32 cellular contexts compared by ENCODE assay signal in the genomic region with DNA sequence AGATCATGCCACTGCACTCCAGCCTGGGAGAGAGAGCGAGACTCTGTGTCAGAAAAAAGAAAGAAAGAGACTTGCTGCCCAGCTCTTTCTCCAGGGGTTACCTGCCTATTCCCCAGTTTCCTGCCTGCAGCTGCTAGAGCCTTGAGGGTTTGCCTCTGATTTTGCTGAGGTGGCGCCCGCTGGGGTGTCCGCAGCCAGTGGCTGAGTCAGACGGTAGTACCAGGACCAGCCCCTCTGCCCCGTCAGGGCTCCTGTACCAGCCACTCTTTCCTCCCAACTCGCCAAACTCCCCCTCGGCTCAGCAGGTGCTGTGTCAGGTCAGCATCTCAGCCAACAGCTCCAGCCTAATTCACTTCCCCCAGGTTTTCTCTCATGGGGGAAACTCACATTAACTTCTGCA. TPM values are rescaled to one million over a fixed set of nuclear protein-coding genes. Genes with fewer than 3 reads are reported as not detected.
DNase-seq lines count a peak whose midpoint lies in the region; ATAC-seq, FAIRE-seq and TF ChIP-seq lines count a peak whose summit lies in the region.
"Had no signal": no experiment of that assay in that cellular context is flagged by ENCODE, and none has a peak within 500 bp of the region (broad histone marks: within the 10 kb centered on the region; RNA-seq: fewer than 3 reads in every experiment).

No MANE protein-coding gene starts in this region.

- TF ChIP-seq POLR2A in HepG2 (IDR thresholded peaks at IDR 0.05; ENCODE audit: insufficient read depth in 1 of 2, low read depth in 2 of 2, low read length in 2 of 2) (no peak), right lobe of liver (IDR thresholded peaks at IDR 0.05) (no peak)

- no peak overlapping the region for H2AFZ ChIP-seq in HepG2 (ENCODE audit: low read length)

- ATAC-seq in HepG2 (no peak), right lobe of liver (no peak), esophagus mucosa (no peak)
- no peak for ATAC-seq in central memory CD8-positive, alpha-beta T cell (replicated peaks; ENCODE audit: extremely low read depth, poor library complexity, severe bottlenecking)
- ATAC-seq: Panc1 had no signal

- H3K27me3 ChIP-seq in HepG2 (ENCODE audit: control insufficient read depth in 1 of 2, insufficient read depth in 2 of 2, low read length in 2 of 2) = peaks cover 8 to 47% of the 10 kb centered on the region in 2 experiments
- no peaks in the 10 kb centered on the region for H3K27me3 ChIP-seq in right lobe of liver
- no peaks in the 10 kb centered on the region; the same call in none of the 2 replicates for H3K27me3 ChIP-seq in iPS-20b (ENCODE audit: insufficient read depth, low read length)
- no peaks in the 10 kb centered on the region for H3K27me3 ChIP-seq in colonic mucosa
- H3K27me3 ChIP-seq: BE2C, MG63 had no signal

- no peak overlapping the region for H3K4me2 ChIP-seq in HepG2 (ENCODE audit: low read depth, low read length)

- peaks cover 11% of the 10 kb centered on the region for H3K9me3 Mint-ChIP-seq in central memory CD8-positive, alpha-beta T cell
- peaks cover 9% of the 10 kb centered on the region for H3K9me3 Mint-ChIP-seq in progenitor cell of endocrine pancreas (ENCODE audit: low read depth)

- in situ Hi-C loops in HepG2 (cut with HindIII; ENCODE audit: extremely low pct_ligation_motif_present, low pct_unique_long_range_greater_than_20kb) = no loop called here

- POLR2A ChIA-PET in HepG2 (lab: Yijun Ruan, JAX) = interaction anchor here (9.9 kb wide), 1 partner anchor 47 kb away, joined by 260 read pairs; a partner anchor contains a TSS

- no peak for FAIRE-seq in HepG2 (lab: Jason Lieb, UNC)
- FAIRE-seq: GM12891, HTR-8/SVneo had no signal

- H3K4me1 Mint-ChIP-seq in central memory CD8-positive, alpha-beta T cell = peaks cover 10% of the 10 kb centered on the region
- H3K4me1 Mint-ChIP-seq in progenitor cell of endocrine pancreas (ENCODE audit: low read depth) = no peaks in the 10 kb centered on the region
- H3K4me1 Mint-ChIP-seq: CD14-positive monocyte had no signal

- H3K4me3 Mint-ChIP-seq in central memory CD8-positive, alpha-beta T cell = no peak overlapping the region
- no peak overlapping the region for H3K4me3 Mint-ChIP-seq in progenitor cell of endocrine pancreas (ENCODE audit: low read depth)
- H3K4me3 Mint-ChIP-seq: HFFc6 had no signal

- TF ChIP-seq EP300 in HepG2 (IDR thresholded peaks at IDR 0.05; ENCODE audit: low read depth in 2 of 2, low read length in 2 of 2) = no peak
- no peak for TF ChIP-seq EP300 in HepG2 (CRISPR knock-in tag; IDR thresholded peaks at IDR 0.05; ENCODE audit: borderline replicate concordance)

- no peak overlapping the region for H3K9ac ChIP-seq in HepG2 (ENCODE audit: insufficient read depth, low read depth, low read length)
- H3K9ac ChIP-seq in iPS-20b (ENCODE audit: low read depth, low read length) = no peak overlapping the region; the same call in 1 of the 2 replicates
- no peak overlapping the region for H3K9ac ChIP-seq in colonic mucosa (ENCODE audit: low read depth in 2 of 2, low read length in 2 of 2)

- intact Hi-C loops in HepG2 (cut with micrococcal nuclease; ENCODE audit: unreplicated experiment) = no loop called here
- intact Hi-C loops in right lobe of liver (cut with DNase I) = no loop called here
- intact Hi-C loops in colonic mucosa (cut with DNase I) = no loop called here

- no peak for TF ChIP-seq CTCF in HepG2 (CRISPR knock-in tag; IDR thresholded peaks at IDR 0.05)
- no peak for TF ChIP-seq CTCF in right lobe of liver (IDR thresholded peaks at IDR 0.05)
- TF ChIP-seq CTCF in progenitor cell of endocrine pancreas (IDR thresholded peaks at IDR 0.05; ENCODE audit: unreplicated experiment) = no peak
- no peak for TF ChIP-seq CTCF in colonic mucosa (IDR thresholded peaks at IDR 0.05)

- no peaks in the 10 kb centered on the region for H3K27me3 Mint-ChIP-seq in central memory CD8-positive, alpha-beta T cell
- H3K27me3 Mint-ChIP-seq in progenitor cell of endocrine pancreas = peaks cover 26% of the 10 kb centered on the region

- H3K79me2 ChIP-seq in HepG2 (ENCODE audit: insufficient read depth, low read length) = no peaks in the 10 kb centered on the region

- WGBS in HepG2 (ENCODE audit: low lambda C conversion rate) = 56% methylated on average over 8 of the region's 8 CpGs
- 39% methylated on average over 4 of the region's 8 CpGs for WGBS in right lobe of liver (ENCODE audit: insufficient coverage, low coverage, low lambda C conversion rate, missing lambda C conversion rate)

- H3K27ac ChIP-seq in HepG2 (ENCODE audit: extremely low read length, insufficient read depth, low read length) = no peak overlapping the region
- H3K27ac ChIP-seq in right lobe of liver = no peak overlapping the region
- no peak overlapping the region for H3K27ac ChIP-seq in iPS-20b (ENCODE audit: low read length)
- no peak overlapping the region for H3K27ac ChIP-seq in colonic mucosa
- H3K27ac ChIP-seq: SK-N-MC had no signal

- H4K20me1 ChIP-seq in HepG2 (ENCODE audit: insufficient read depth, low read length) = no peaks in the 10 kb centered on the region

- BruUV-seq in HepG2 (replicated peaks; lab: Mats Ljungman, UMichigan) = no TSS peak

- H3K4me3 ChIP-seq in HepG2 (replicated peaks in 1 of 3; ENCODE audit: insufficient read depth in 1 of 3, low read depth in 2 of 3, low read length in 3 of 3) (no peak overlapping the region), right lobe of liver (no peak overlapping the region), iPS-20b (ENCODE audit: low read length) (peak overlapping the region; percentile 26; the same call in 1 of the 2 replicates), colonic mucosa (no peak overlapping the region)
- H3K4me3 ChIP-seq: HAP-1, MG63, SK-N-MC had no signal

- H3K4me1 ChIP-seq in HepG2 (ENCODE audit: insufficient read depth, low read length) = peaks cover 42% of the 10 kb centered on the region
- H3K4me1 ChIP-seq in right lobe of liver = no peaks in the 10 kb centered on the region
- H3K4me1 ChIP-seq in iPS-20b (ENCODE audit: insufficient read depth, low read length) = peaks cover 2% of the 10 kb centered on the region; the same call in 1 of the 2 replicates
- no peaks in the 10 kb centered on the region for H3K4me1 ChIP-seq in colonic mucosa
- H3K4me1 ChIP-seq: BE2C, HAP-1 had no signal

- H3K9me3 ChIP-seq in HepG2 (ENCODE audit: low read length) (peaks cover 11% of the 10 kb centered on the region), right lobe of liver (no peaks in the 10 kb centered on the region), iPS-20b (ENCODE audit: insufficient read depth, low read depth, low read length) (peaks cover 8% of the 10 kb centered on the region), colonic mucosa (no peaks in the 10 kb centered on the region)

- DNase-seq in HepG2 (ENCODE audit: low spot score) (no peak), right lobe of liver (no peak), progenitor cell of endocrine pancreas (ENCODE audit: low spot score, unreplicated experiment) (no peak), colonic mucosa (no peak)
- no peak for DNase-seq in central memory CD8-positive, alpha-beta T cell (ENCODE audit: low spot score in 2 of 2)
- DNase-seq in activated T-cell treated with anti-CD3 and anti-CD28 coated beads, Interleukin-2, amount 50 U/mL, for 1 hour = no peak
- DNase-seq: 8988T; ACHN; BE2C; CD8-positive, alpha-beta memory T cell; DMS 273 treated with DMSO at 0.1 percent for 48 hours; DMS79; EL; GF-D8; HFFc6; KG1; MG63; NCI-H1694 treated with DMSO at 0.1 percent for 48 hours; NCI-H2171 treated with DMSO at 0.1 percent for 48 hours; NCI-H345; NCI-H524; NCI-H774; SIG-M5; SW 1271 had no signal

- H3K36me3 Mint-ChIP-seq in central memory CD8-positive, alpha-beta T cell (ENCODE audit: insufficient read depth) = peaks cover 15% of the 10 kb centered on the region
- no peaks in the 10 kb centered on the region for H3K36me3 Mint-ChIP-seq in progenitor cell of endocrine pancreas (ENCODE audit: insufficient read depth)
- H3K36me3 Mint-ChIP-seq: CD14-positive monocyte had no signal

- CTCF ChIA-PET in HepG2 (lab: Yijun Ruan, JAX; ENCODE audit: low intra/inter-chr PET ratio, low total read pairs) = no interaction called here

- no peak for TF ChIP-seq RAD21 in HepG2 (CRISPR knock-in tag; IDR thresholded peaks at IDR 0.05)

- H3K36me3 ChIP-seq in HepG2 (replicated peaks in 1 of 2; ENCODE audit: control insufficient read depth in 1 of 2, insufficient read depth in 2 of 2, low read length in 2 of 2) (no peaks in the 10 kb centered on the region), right lobe of liver (no peaks in the 10 kb centered on the region), iPS-20b (ENCODE audit: insufficient read depth, low read depth, low read length) (no peaks in the 10 kb centered on the region), colonic mucosa (no peaks in the 10 kb centered on the region)
- H3K36me3 ChIP-seq: BE2C, HAP-1, MG63 had no signal

- peak overlapping the region; percentile 53 for H3K27ac Mint-ChIP-seq in central memory CD8-positive, alpha-beta T cell (ENCODE audit: low read depth)
- H3K27ac Mint-ChIP-seq in progenitor cell of endocrine pancreas = peak overlapping the region; percentile 41
- H3K27ac Mint-ChIP-seq: CD14-positive monocyte, HFFc6 had no signal

RNA-seq across cellular contexts. Expression of a gene that starts 7.4 kb away (rescaled TPM):
- total RNA-seq in HepG2 (2016; rRNA removed; fragmentation: Illumina TruSeq; extraction: Trizol) (77.7 and 79.2 TPM in 2 replicates), right lobe of liver (10 to 100 TPM in 5 of 6 experiments, 1 to 10 TPM in 1; 9.5 to 19.8 (median 14.2) TPM), progenitor cell of endocrine pancreas (81.1 and 84.3 TPM in 2 replicates), esophagus mucosa (28.7 TPM), colonic mucosa (10 to 100 TPM; 38.6 to 38.8 TPM)
- total RNA-seq in HepG2 (2016; cell fraction: cytosol; rRNA removed; fragmentation: Illumina TruSeq; extraction: Trizol; ENCODE audit: low read depth) = 24.5 and 25.5 TPM in 2 replicates
- total RNA-seq in HepG2 (2016; cell fraction: insoluble cytoplasmic fraction; rRNA removed; fragmentation: Illumina TruSeq; extraction: Trizol) = 67.6 and 79.5 TPM in 2 replicates
- total RNA-seq in HepG2 (2016; cell fraction: membrane; rRNA removed; fragmentation: Illumina TruSeq; extraction: Trizol) = 64.7 and 64.9 TPM in 2 replicates
- 45.7 and 51.1 TPM in 2 replicates for total RNA-seq in HepG2 (2016; cell fraction: nucleus; rRNA removed; fragmentation: Illumina TruSeq; extraction: Trizol)
- 43.3 and 50.4 TPM in 2 replicates for polyA plus RNA-seq in HepG2 (2011; rRNA removed)
- polyA plus RNA-seq in HepG2 (2011; cell fraction: cytosol; rRNA removed) = 24.6 and 38.4 TPM in 2 replicates
- 68.1 and 80.1 TPM in 2 replicates for polyA plus RNA-seq in HepG2 (2011; cell fraction: nucleus; rRNA removed)
- polyA plus RNA-seq in HepG2 (2012) = 35.5 and 43.9 TPM in 2 replicates
- polyA plus RNA-seq in HepG2 (2016; cell fraction: cytosol; fragmentation: Illumina TruSeq; extraction: Trizol; ENCODE audit: low read depth) = 15.6 and 19.3 TPM in 2 replicates
- polyA plus RNA-seq in HepG2 (2016; cell fraction: insoluble cytoplasmic fraction; fragmentation: Illumina TruSeq; extraction: Trizol; ENCODE audit: low read depth) = 70.8 and 83.3 TPM in 2 replicates
- 38.0 and 40.1 TPM in 2 replicates for polyA plus RNA-seq in HepG2 (2016; cell fraction: membrane; fragmentation: Illumina TruSeq; extraction: Trizol; ENCODE audit: low read depth)
- polyA plus RNA-seq in HepG2 (2016; cell fraction: nucleus; fragmentation: Illumina TruSeq; extraction: Trizol; ENCODE audit: insufficient read depth, low read depth) = 84.6 and 88.2 TPM in 2 replicates
- 41.0 and 77.9 TPM in 2 replicates for polyA minus RNA-seq in HepG2 (2011; rRNA and poly(A)+ RNA removed; ENCODE audit: low replicate concordance)
- 22.8 and 27.3 TPM in 2 replicates for polyA minus RNA-seq in HepG2 (2011; cell fraction: cytosol; rRNA and poly(A)+ RNA removed)
- 35.0 and 37.7 TPM in 2 replicates for polyA minus RNA-seq in HepG2 (2011; cell fraction: nucleus; rRNA and poly(A)+ RNA removed)

RNA-seq across cellular contexts. Expression of a gene that starts 28.3 kb away (rescaled TPM):
- total RNA-seq in HepG2 (2016; rRNA removed; fragmentation: Illumina TruSeq; extraction: Trizol) (531 and 639 TPM in 2 replicates), right lobe of liver (100 to 1,000 TPM; 108 to 268 (median 116) TPM), progenitor cell of endocrine pancreas (221 and 234 TPM in 2 replicates), esophagus mucosa (177 TPM), colonic mucosa (100 to 1,000 TPM; 164 to 315 TPM)
- 280 and 300 TPM in 2 replicates for total RNA-seq in HepG2 (2016; cell fraction: cytosol; rRNA removed; fragmentation: Illumina TruSeq; extraction: Trizol; ENCODE audit: low read depth)
- 555 and 661 TPM in 2 replicates for total RNA-seq in HepG2 (2016; cell fraction: insoluble cytoplasmic fraction; rRNA removed; fragmentation: Illumina TruSeq; extraction: Trizol)
- total RNA-seq in HepG2 (2016; cell fraction: membrane; rRNA removed; fragmentation: Illumina TruSeq; extraction: Trizol) = 259 and 300 TPM in 2 replicates
- total RNA-seq in HepG2 (2016; cell fraction: nucleus; rRNA removed; fragmentation: Illumina TruSeq; extraction: Trizol) = 259 and 270 TPM in 2 replicates
- polyA plus RNA-seq in HepG2 (2011; rRNA removed) = 571 and 631 TPM in 2 replicates
- 539 and 602 TPM in 2 replicates for polyA plus RNA-seq in HepG2 (2011; cell fraction: cytosol; rRNA removed)
- 375 and 401 TPM in 2 replicates for polyA plus RNA-seq in HepG2 (2011; cell fraction: nucleus; rRNA removed)
- 283 and 330 TPM in 2 replicates for polyA plus RNA-seq in HepG2 (2012)
- 290 and 328 TPM in 2 replicates for polyA plus RNA-seq in HepG2 (2016; cell fraction: cytosol; fragmentation: Illumina TruSeq; extraction: Trizol; ENCODE audit: low read depth)
- polyA plus RNA-seq in HepG2 (2016; cell fraction: insoluble cytoplasmic fraction; fragmentation: Illumina TruSeq; extraction: Trizol; ENCODE audit: low read depth) = 656 and 720 TPM in 2 replicates
- 233 and 270 TPM in 2 replicates for polyA plus RNA-seq in HepG2 (2016; cell fraction: membrane; fragmentation: Illumina TruSeq; extraction: Trizol; ENCODE audit: low read depth)
- 418 and 431 TPM in 2 replicates for polyA plus RNA-seq in HepG2 (2016; cell fraction: nucleus; fragmentation: Illumina TruSeq; extraction: Trizol; ENCODE audit: insufficient read depth, low read depth)
- polyA minus RNA-seq in HepG2 (2011; rRNA and poly(A)+ RNA removed; ENCODE audit: low replicate concordance) = 380 and 541 TPM in 2 replicates
- polyA minus RNA-seq in HepG2 (2011; cell fraction: cytosol; rRNA and poly(A)+ RNA removed) = 93.0 and 111 TPM in 2 replicates
- 111 and 120 TPM in 2 replicates for polyA minus RNA-seq in HepG2 (2011; cell fraction: nucleus; rRNA and poly(A)+ RNA removed)

RNA-seq across cellular contexts. Expression of a gene that starts 28.7 kb away (rescaled TPM):
- 15.3 and 17.8 TPM in 2 replicates for total RNA-seq in HepG2 (2016; rRNA removed; fragmentation: Illumina TruSeq; extraction: Trizol)
- 8.6 and 10.0 TPM in 2 replicates for total RNA-seq in HepG2 (2016; cell fraction: cytosol; rRNA removed; fragmentation: Illumina TruSeq; extraction: Trizol; ENCODE audit: low read depth)
- 14.3 and 17.3 TPM in 2 replicates for total RNA-seq in HepG2 (2016; cell fraction: insoluble cytoplasmic fraction; rRNA removed; fragmentation: Illumina TruSeq; extraction: Trizol)
- 13.2 and 13.6 TPM in 2 replicates for total RNA-seq in HepG2 (2016; cell fraction: membrane; rRNA removed; fragmentation: Illumina TruSeq; extraction: Trizol)
- 21.3 and 26.0 TPM in 2 replicates for total RNA-seq in HepG2 (2016; cell fraction: nucleus; rRNA removed; fragmentation: Illumina TruSeq; extraction: Trizol)
- 27.6 and 32.0 TPM in 2 replicates for polyA plus RNA-seq in HepG2 (2011; rRNA removed)
- polyA plus RNA-seq in HepG2 (2011; cell fraction: cytosol; rRNA removed) = 13.9 and 24.3 TPM in 2 replicates
- 94.6 and 141 TPM in 2 replicates for polyA plus RNA-seq in HepG2 (2011; cell fraction: nucleus; rRNA removed)
- 16.9 and 17.6 TPM in 2 replicates for polyA plus RNA-seq in HepG2 (2012)
- polyA plus RNA-seq in HepG2 (2016; cell fraction: cytosol; fragmentation: Illumina TruSeq; extraction: Trizol; ENCODE audit: low read depth) = 2.6 and 2.8 TPM in 2 replicates
- polyA plus RNA-seq in HepG2 (2016; cell fraction: insoluble cytoplasmic fraction; fragmentation: Illumina TruSeq; extraction: Trizol; ENCODE audit: low read depth) = 12.8 and 13.4 TPM in 2 replicates
- polyA plus RNA-seq in HepG2 (2016; cell fraction: membrane; fragmentation: Illumina TruSeq; extraction: Trizol; ENCODE audit: low read depth) = 5.4 and 6.3 TPM in 2 replicates
- 60.6 and 69.1 TPM in 2 replicates for polyA plus RNA-seq in HepG2 (2016; cell fraction: nucleus; fragmentation: Illumina TruSeq; extraction: Trizol; ENCODE audit: insufficient read depth, low read depth)
- polyA minus RNA-seq in HepG2 (2011; rRNA and poly(A)+ RNA removed; ENCODE audit: low replicate concordance) = 32.8 and 53.5 TPM in 2 replicates
- polyA minus RNA-seq in HepG2 (2011; cell fraction: cytosol; rRNA and poly(A)+ RNA removed) = 14.5 and 16.4 TPM in 2 replicates
- polyA minus RNA-seq in HepG2 (2011; cell fraction: nucleus; rRNA and poly(A)+ RNA removed) = 30.1 and 33.4 TPM in 2 replicates
- total RNA-seq in right lobe of liver = 10 to 100 TPM; 14.1 to 26.5 (median 23.7) TPM
- 29.8 and 32.0 TPM in 2 replicates for total RNA-seq in progenitor cell of endocrine pancreas
- total RNA-seq in esophagus mucosa = 6.9 TPM
- 10 to 100 TPM; 10.1 to 17.7 TPM for total RNA-seq in colonic mucosa

RNA-seq across cellular contexts. Expression of a gene that starts 49.2 kb away (rescaled TPM):
- total RNA-seq in HepG2 (2016; rRNA removed; fragmentation: Illumina TruSeq; extraction: Trizol) (12.0 and 12.2 TPM in 2 replicates), right lobe of liver (10 to 100 TPM in 4 of 6 experiments, 1 to 10 TPM in 2; 9.0 to 13.0 (median 11.3) TPM), progenitor cell of endocrine pancreas (34.7 and 35.9 TPM in 2 replicates), esophagus mucosa (7.7 TPM), colonic mucosa (10 to 100 TPM; 17.4 to 27.3 TPM)
- 13.2 and 13.9 TPM in 2 replicates for total RNA-seq in HepG2 (2016; cell fraction: cytosol; rRNA removed; fragmentation: Illumina TruSeq; extraction: Trizol; ENCODE audit: low read depth)
- total RNA-seq in HepG2 (2016; cell fraction: insoluble cytoplasmic fraction; rRNA removed; fragmentation: Illumina TruSeq; extraction: Trizol) = 10.5 and 10.7 TPM in 2 replicates
- 14.0 and 18.0 TPM in 2 replicates for total RNA-seq in HepG2 (2016; cell fraction: membrane; rRNA removed; fragmentation: Illumina TruSeq; extraction: Trizol)
- total RNA-seq in HepG2 (2016; cell fraction: nucleus; rRNA removed; fragmentation: Illumina TruSeq; extraction: Trizol) = 14.1 and 16.1 TPM in 2 replicates
- polyA plus RNA-seq in HepG2 (2011; rRNA removed) = 5.9 and 6.6 TPM in 2 replicates
- 5.5 and 6.6 TPM in 2 replicates for polyA plus RNA-seq in HepG2 (2011; cell fraction: cytosol; rRNA removed)
- polyA plus RNA-seq in HepG2 (2011; cell fraction: nucleus; rRNA removed) = 27.0 and 32.1 TPM in 2 replicates
- polyA plus RNA-seq in HepG2 (2012) = 18.4 and 21.6 TPM in 2 replicates
- 2.0 and 2.2 TPM in 2 replicates for polyA plus RNA-seq in HepG2 (2016; cell fraction: cytosol; fragmentation: Illumina TruSeq; extraction: Trizol; ENCODE audit: low read depth)
- 19.2 and 31.8 TPM in 2 replicates for polyA plus RNA-seq in HepG2 (2016; cell fraction: insoluble cytoplasmic fraction; fragmentation: Illumina TruSeq; extraction: Trizol; ENCODE audit: low read depth)
- 8.0 and 10.2 TPM in 2 replicates for polyA plus RNA-seq in HepG2 (2016; cell fraction: membrane; fragmentation: Illumina TruSeq; extraction: Trizol; ENCODE audit: low read depth)
- 44.2 and 48.9 TPM in 2 replicates for polyA plus RNA-seq in HepG2 (2016; cell fraction: nucleus; fragmentation: Illumina TruSeq; extraction: Trizol; ENCODE audit: insufficient read depth, low read depth)
- polyA minus RNA-seq in HepG2 (2011; rRNA and poly(A)+ RNA removed; ENCODE audit: low replicate concordance) = 9.9 and 36.8 TPM in 2 replicates
- polyA minus RNA-seq in HepG2 (2011; cell fraction: cytosol; rRNA and poly(A)+ RNA removed) = 21.1 and 21.8 TPM in 2 replicates
- 21.1 and 25.4 TPM in 2 replicates for polyA minus RNA-seq in HepG2 (2011; cell fraction: nucleus; rRNA and poly(A)+ RNA removed)
